In genomic region chr12:66272650-66273049, GRCh38 we compare ENCODE assay signal across 6 cellular contexts.
"Had no signal": no experiment of that assay in that cellular context is flagged by ENCODE, and none has a peak within 500 bp of the region (broad histone marks: within the 10 kb centered on the region; RNA-seq: fewer than 3 reads in every experiment).

No MANE protein-coding gene starts in this region.

- DNase-seq: GM23248, H7, HCEC 1CT, IMR-90, KG1 had no signal

- H3K4me3 ChIP-seq: GM23248, K562 had no signal

- H3K27ac ChIP-seq: GM23248 had no signal

- ATAC-seq: K562 had no signal

- H2AFZ ChIP-seq: GM23248 had no signal

- H3K9ac ChIP-seq: GM23248 had no signal
